Comparison of ENCODE assay signal across 36 cellular contexts in the genomic region with DNA sequence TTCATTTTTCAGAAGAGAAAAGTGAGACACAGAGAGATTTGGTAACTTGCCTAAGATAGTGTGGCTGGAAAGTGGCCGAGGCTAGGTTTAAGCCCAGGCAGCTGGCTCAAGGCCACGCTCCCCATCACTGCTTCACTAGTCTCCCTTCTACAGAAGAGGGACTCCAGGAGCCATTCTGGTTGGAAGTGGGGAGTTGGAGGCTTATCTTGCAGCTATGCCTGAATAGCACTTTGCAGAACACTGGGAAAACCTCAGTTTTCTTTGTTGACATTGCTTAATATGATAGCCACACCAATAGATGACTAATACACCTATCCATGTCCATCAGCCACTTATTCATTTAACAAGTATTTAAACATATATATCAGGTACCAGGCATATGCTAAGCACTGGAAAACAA. TPM values are rescaled to one million over a fixed set of nuclear protein-coding genes. Genes with fewer than 3 reads are reported as not detected.
DNase-seq lines count a peak whose midpoint lies in the region; ATAC-seq and TF ChIP-seq lines count a peak whose summit lies in the region.
"Had no signal": no experiment of that assay in that cellular context is flagged by ENCODE, and none has a peak within 500 bp of the region (broad histone marks: within the 10 kb centered on the region; RNA-seq: fewer than 3 reads in every experiment).

No MANE protein-coding gene starts in this region.

- no peak overlapping the region for H3K9ac ChIP-seq in mammary epithelial cell (ENCODE audit: insufficient read depth, low read length)

- CTCF ChIA-PET in mammary epithelial cell (lab: Charles Lee; ENCODE audit: low non-redundant PET), result no interaction called here
- CTCF ChIA-PET in activated CD4-positive, alpha-beta T cell treated with anti-CD3 and anti-CD28 coated beads, Interleukin-2, amount 10 ng/mL, durations not matched to agents 7 days and 5 days (lab: Charles Lee), result no interaction called here

- no TSS peak for BruUV-seq in mammary epithelial cell (replicated peaks; lab: Mats Ljungman, UMichigan)

- no peaks in the 10 kb centered on the region for H4K20me1 ChIP-seq in mammary epithelial cell (ENCODE audit: insufficient read depth, low read length)

- H3K9me3 Mint-ChIP-seq in activated CD4-positive, alpha-beta T cell treated with anti-CD3 and anti-CD28 coated beads, Interleukin-2, amount 10 ng/mL, durations not matched to agents 7 days and 5 days, result no peaks in the 10 kb centered on the region
- H3K9me3 Mint-ChIP-seq: activated CD4-positive, alpha-beta memory T cell treated with anti-CD3 and anti-CD28 coated beads, Interleukin-2, amount 10 ng/mL, durations not matched to agents 7 days and 5 days; activated naive CD4-positive, alpha-beta T cell treated with anti-CD3 and anti-CD28 coated beads for 36 hours; nephron progenitor cell had no signal

- in situ Hi-C loops in mammary epithelial cell (cut with MboI; ENCODE audit: low sequenced_read_pairs in 2 of 2), result no loop called here

- H3K27me3 ChIP-seq in mammary epithelial cell (ENCODE audit: insufficient read depth, low read length), result no peaks in the 10 kb centered on the region
- H3K27me3 ChIP-seq: cardiac muscle cell, gastrocnemius medialis, left lung, testis had no signal

- DNase-seq in DMS53 (lab: John Stamatoyannopoulos, UW), result peak; percentile 55
- peak; percentile 18 for DNase-seq in LHCN-M2 (ENCODE audit: low read depth)
- DNase-seq in mammary epithelial cell, result peak; percentile 62
- DNase-seq in glomerular visceral epithelial cell (ENCODE audit: extremely low spot score), result peak; percentile 43
- DNase-seq in activated CD4-positive, alpha-beta T cell treated with anti-CD3 and anti-CD28 coated beads, Interleukin-2, amount 10 ng/mL, durations not matched to agents 7 days and 5 days, result no peak
- DNase-seq in activated CD8-positive, alpha-beta memory T cell treated with anti-CD3 and anti-CD28 coated beads for 24 hours, result no peak
- DNase-seq in germinal center (ENCODE audit: low spot score), result no peak
- DNase-seq: activated CD4-positive, alpha-beta memory T cell treated with anti-CD3 and anti-CD28 coated beads, Interleukin-2, amount 10 ng/mL, durations not matched to agents 7 days and 5 days; activated CD4-positive, alpha-beta T cell treated with anti-CD3 and anti-CD28 coated beads for 1 hour; activated CD8-positive, alpha-beta memory T cell treated with anti-CD3 and anti-CD28 coated beads, Interleukin-2, amount 50 U/mL, for 48 hours; activated naive CD4-positive, alpha-beta T cell treated with anti-CD3 and anti-CD28 coated beads for 36 hours; amniotic stem cell; Caco-2; cortex of kidney; DMS79; effector memory CD4-positive, alpha-beta T cell; gastrocnemius medialis; hypothalamus; KG1; left lung; mesenchymal stem cell; NCI-H1417; NCI-H2081; NCI-H2227 treated with DMSO at 0.1 percent for 48 hours; NCI-H69; nephron progenitor cell; pancreas; SHP77; stimulated activated CD4-positive, alpha-beta T cell treated with anti-CD3 and anti-CD28 coated beads, Interleukin-1b, Interleukin-23, amount 100 ng/mL, for 48 hours; stimulated activated naive CD8-positive, alpha-beta T cell treated with anti-CD3 and anti-CD28 coated beads, Interleukin-15, Interleukin-2, amounts not matched to agents 100 U/mL and 50 U/mL, for 24 hours; T-helper 2 cell; testis had no signal

- no peaks in the 10 kb centered on the region for H3K9me3 ChIP-seq in mammary epithelial cell (replicated peaks; ENCODE audit: insufficient read depth, low read length)
- H3K9me3 ChIP-seq: Caco-2, gastrocnemius medialis, left lung, pancreas, testis had no signal

- intact Hi-C loops in mammary epithelial cell (cut with micrococcal nuclease), result no loop called here

- no peak for TF ChIP-seq CTCF in mammary epithelial cell (conservative IDR thresholded peaks at IDR 0.05 in 1 of 2, IDR thresholded peaks at IDR 0.05 in 1 of 2; ENCODE audit: extremely low read depth in 1 of 2, insufficient read depth in 1 of 2, low read depth in 1 of 2, low read length in 2 of 2)

- dilution Hi-C loops in mammary epithelial cell (cut with HindIII; ENCODE audit: low sequenced_read_pairs), result no loop called here

- 50% methylated on average over 2 of the region's 2 CpGs for WGBS in mammary epithelial cell (ENCODE audit: low coverage, missing lambda C conversion rate)

- no peaks in the 10 kb centered on the region for H3K79me2 ChIP-seq in mammary epithelial cell (ENCODE audit: insufficient read depth, low read length)

- peaks cover 11% of the 10 kb centered on the region for H3K4me1 ChIP-seq in mammary epithelial cell (ENCODE audit: insufficient read depth, low read length)
- H3K4me1 ChIP-seq: gastrocnemius medialis, left lung, testis had no signal

- H3K4me3 ChIP-seq in mammary epithelial cell (replicated peaks in 1 of 3; ENCODE audit: insufficient read depth in 1 of 3, low read depth in 2 of 3, low read length in 3 of 3), result no peak overlapping the region
- H3K4me3 ChIP-seq: cardiac muscle cell, gastrocnemius medialis, left lung, pancreas, testis had no signal

- POLR2A ChIA-PET in activated CD4-positive, alpha-beta T cell treated with anti-CD3 and anti-CD28 coated beads, Interleukin-2, amount 10 ng/mL, durations not matched to agents 7 days and 5 days (lab: Charles Lee), result no interaction called here

- H3K27ac ChIP-seq in mammary epithelial cell (ENCODE audit: insufficient read depth, low read depth, low read length), result no peak overlapping the region
- H3K27ac ChIP-seq: C4-2B, cardiac muscle cell, gastrocnemius medialis, left lung, pancreas, testis had no signal

- H3K4me2 ChIP-seq in mammary epithelial cell (ENCODE audit: insufficient read depth, low read depth, low read length), result no peak overlapping the region

- peaks cover 2% of the 10 kb centered on the region for H3K27me3 Mint-ChIP-seq in activated CD4-positive, alpha-beta T cell treated with anti-CD3 and anti-CD28 coated beads, Interleukin-2, amount 10 ng/mL, durations not matched to agents 7 days and 5 days
- H3K27me3 Mint-ChIP-seq: activated CD4-positive, alpha-beta memory T cell treated with anti-CD3 and anti-CD28 coated beads, Interleukin-2, amount 10 ng/mL, durations not matched to agents 7 days and 5 days had no signal

- no peaks in the 10 kb centered on the region for H3K36me3 Mint-ChIP-seq in activated CD4-positive, alpha-beta T cell treated with anti-CD3 and anti-CD28 coated beads, Interleukin-2, amount 10 ng/mL, durations not matched to agents 7 days and 5 days (ENCODE audit: low read depth)

- no peak overlapping the region for H2AFZ ChIP-seq in mammary epithelial cell (ENCODE audit: low read depth, low read length)

- no peaks in the 10 kb centered on the region for H3K36me3 ChIP-seq in mammary epithelial cell (ENCODE audit: insufficient read depth, low read length)
- H3K36me3 ChIP-seq: cardiac muscle cell, left lung, pancreas had no signal

- H3K4me3 Mint-ChIP-seq in activated CD4-positive, alpha-beta T cell treated with anti-CD3 and anti-CD28 coated beads, Interleukin-2, amount 10 ng/mL, durations not matched to agents 7 days and 5 days, result no peak overlapping the region
- H3K4me3 Mint-ChIP-seq: activated CD4-positive, alpha-beta memory T cell treated with anti-CD3 and anti-CD28 coated beads, Interleukin-2, amount 10 ng/mL, durations not matched to agents 7 days and 5 days; activated naive CD4-positive, alpha-beta T cell treated with anti-CD3 and anti-CD28 coated beads for 36 hours; nephron progenitor cell had no signal

- H3K4me1 Mint-ChIP-seq in activated CD4-positive, alpha-beta T cell treated with anti-CD3 and anti-CD28 coated beads, Interleukin-2, amount 10 ng/mL, durations not matched to agents 7 days and 5 days, result no peaks in the 10 kb centered on the region
- H3K4me1 Mint-ChIP-seq: activated CD4-positive, alpha-beta memory T cell treated with anti-CD3 and anti-CD28 coated beads, Interleukin-2, amount 10 ng/mL, durations not matched to agents 7 days and 5 days had no signal

- ATAC-seq in HG02571 (IDR thresholded peaks at IDR 0.05; ENCODE audit: unreplicated experiment), result no peak
- ATAC-seq: gastrocnemius medialis; left lung; pancreas; stimulated activated naive CD8-positive, alpha-beta T cell treated with anti-CD3 and anti-CD28 coated beads, Interleukin-15, Interleukin-2, amounts not matched to agents 100 U/mL and 50 U/mL, for 24 hours had no signal

- no peak overlapping the region for H3K27ac Mint-ChIP-seq in activated CD4-positive, alpha-beta T cell treated with anti-CD3 and anti-CD28 coated beads, Interleukin-2, amount 10 ng/mL, durations not matched to agents 7 days and 5 days
- H3K27ac Mint-ChIP-seq: activated CD4-positive, alpha-beta memory T cell treated with anti-CD3 and anti-CD28 coated beads, Interleukin-2, amount 10 ng/mL, durations not matched to agents 7 days and 5 days; activated naive CD4-positive, alpha-beta T cell treated with anti-CD3 and anti-CD28 coated beads for 36 hours; nephron progenitor cell had no signal

RNA-seq across cellular contexts. Expression of gene LRRC66, which starts 18.5 kb away (rescaled TPM):
- total RNA-seq in LHCN-M2 (2014; rRNA removed) (0.32 and 0.57 TPM in 2 replicates), mammary epithelial cell (under 1 TPM; 0.40 to 0.50 TPM)
- polyA plus RNA-seq in LHCN-M2 (2012), result 0.29 TPM
- polyA plus RNA-seq in mammary epithelial cell, result 0.15 TPM
- not detected for polyA minus RNA-seq in mammary epithelial cell
- total RNA-seq in activated CD4-positive, alpha-beta T cell treated with anti-CD3 and anti-CD28 coated beads, Interleukin-2, amount 10 ng/mL, durations not matched to agents 7 days and 5 days, result under 1 TPM; 0.12 to 0.27 TPM
- total RNA-seq: A172; activated naive CD4-positive, alpha-beta T cell treated with anti-CD3 and anti-CD28 coated beads for 36 hours; Caco-2 had no signal

RNA-seq across cellular contexts. Expression of gene SGCB, which starts 36.5 kb away (rescaled TPM):
- total RNA-seq in LHCN-M2 (2014; rRNA removed), result 37.2 and 42.4 TPM in 2 replicates
- 25.9 TPM for polyA plus RNA-seq in LHCN-M2 (2012)
- total RNA-seq in mammary epithelial cell, result 10 to 100 TPM; 23.8 to 43.8 TPM
- polyA plus RNA-seq in mammary epithelial cell, result 12.7 TPM
- polyA minus RNA-seq in mammary epithelial cell, result 8.9 TPM
- total RNA-seq in activated CD4-positive, alpha-beta T cell treated with anti-CD3 and anti-CD28 coated beads, Interleukin-2, amount 10 ng/mL, durations not matched to agents 7 days and 5 days, result 10 to 100 TPM; 14.2 to 15.2 TPM

RNA-seq across cellular contexts. Expression of gene SPATA18, which starts 49.5 kb away (rescaled TPM):
- not detected in 2 replicates for total RNA-seq in LHCN-M2 (2014; rRNA removed)
- polyA plus RNA-seq in LHCN-M2 (2012), result not detected
- 10 to 100 TPM; 21.0 to 32.0 TPM for total RNA-seq in mammary epithelial cell
- polyA plus RNA-seq in mammary epithelial cell, result 12.1 TPM
- polyA minus RNA-seq in mammary epithelial cell, result 37.2 TPM
- total RNA-seq in activated CD4-positive, alpha-beta T cell treated with anti-CD3 and anti-CD28 coated beads, Interleukin-2, amount 10 ng/mL, durations not matched to agents 7 days and 5 days, result under 1 TPM; 0.35 to 0.73 TPM
- total RNA-seq: A172, Caco-2 had no signal

Comparison
In these comparisons a context has a peak if more than half of its experiments do, and no peak if none do; other contexts are left out.
1. DNase-seq: peak in DMS53 (single experiment), LHCN-M2 (single experiment), mammary epithelial cell (single experiment) and glomerular visceral epithelial cell (single experiment); none in activated CD4-positive, alpha-beta T cell treated with anti-CD3 and anti-CD28 coated beads, Interleukin-2, amount 10 ng/mL, durations not matched to agents 7 days and 5 days (single experiment), activated CD8-positive, alpha-beta memory T cell treated with anti-CD3 and anti-CD28 coated beads for 24 hours (single experiment) and germinal center (single experiment).
2. RNA of gene SPATA18, which starts 49.5 kb away (total RNA-seq): 21.0 to 32.0 TPM in mammary epithelial cell; 0.35 to 0.73 TPM in activated CD4-positive, alpha-beta T cell treated with anti-CD3 and anti-CD28 coated beads, Interleukin-2, amount 10 ng/mL, durations not matched to agents 7 days and 5 days and not detected in LHCN-M2; every median in the first group is over 10 times any median in the second.